8 cellular contexts compared by ENCODE assay signal in genomic region chr12:26691234-26691970, GRCh38.
DNase-seq lines count a peak whose midpoint lies in the region; ATAC-seq and TF ChIP-seq lines count a peak whose summit lies in the region.

No MANE protein-coding gene starts in this region.

- POLR2A ChIA-PET in OCI-LY7 (lab: Charles Lee): interaction anchor here (1.2 kb wide), 1 partner anchor 8 kb away, joined by 3 read pairs; no protein-coding TSS in a partner anchor

- H3K4me2 ChIP-seq in osteoblast (ENCODE audit: insufficient read depth, low read length) (peak overlapping the region; percentile 44), OCI-LY7 (ENCODE audit: low read length) (no peak overlapping the region)

- no peak for ATAC-seq in GM18505 (IDR thresholded peaks at IDR 0.05; ENCODE audit: unreplicated experiment)

- H3K27me3 ChIP-seq in osteoblast (ENCODE audit: insufficient read depth, low read length): no peaks in the 10 kb centered on the region
- no peaks in the 10 kb centered on the region for H3K27me3 ChIP-seq in esophagus squamous epithelium

- BruUV-seq in OCI-LY7 (replicated peaks; lab: Mats Ljungman, UMichigan): no TSS peak

- H3K36me3 ChIP-seq in osteoblast (ENCODE audit: insufficient read depth, low read length) (no peaks in the 10 kb centered on the region), esophagus squamous epithelium (peaks cover 0 to 69% (median 0%) of the 10 kb centered on the region in 3 donors), OCI-LY7 (ENCODE audit: insufficient read depth, low read length) (peaks cover 6% of the 10 kb centered on the region; the same call in 1 of the 2 replicates)

- peaks cover 13% of the 10 kb centered on the region for H3K4me1 ChIP-seq in osteoblast (ENCODE audit: insufficient read depth, low read length)
- peaks cover 0 to 13% (median 0%) of the 10 kb centered on the region in 3 donors for H3K4me1 ChIP-seq in esophagus squamous epithelium
- H3K4me1 ChIP-seq in OCI-LY7 (ENCODE audit: insufficient read depth, low read length, poor library complexity, severe bottlenecking): no peaks in the 10 kb centered on the region

- DNase-seq in GM04503 (ENCODE audit: low read depth) (peak; percentile 82), NCI-H69 (lab: John Stamatoyannopoulos, UW) (peak; percentile 87), epithelial cell of esophagus (ENCODE audit: low read depth) (peak; percentile 97), osteoblast (ENCODE audit: insufficient read length, low spot score, missing footprints) (peak; percentile 72), DMS153 treated with DMSO at 0.1 percent for 48 hours (lab: John Stamatoyannopoulos, UW; ENCODE audit: unreplicated experiment) (no peak), esophagus squamous epithelium (lab: John Stamatoyannopoulos, UW) (no peak), OCI-LY7 (ENCODE audit: low spot score) (no peak)

- H3K27ac ChIP-seq in osteoblast (ENCODE audit: low read depth, low read length) (peak overlapping the region; percentile 8), esophagus squamous epithelium (no peak overlapping the region), OCI-LY7 (ENCODE audit: low read depth, low read length, poor library complexity, severe bottlenecking) (no peak overlapping the region)

- TF ChIP-seq CTCF in epithelial cell of esophagus (IDR thresholded peaks at IDR 0.05; ENCODE audit: insufficient read depth, low read depth, low read length, missing control alignments) (no peak), osteoblast (IDR thresholded peaks at IDR 0.05; ENCODE audit: extremely low read depth, low read depth, low read length) (no peak), esophagus squamous epithelium (IDR thresholded peaks at IDR 0.05) (peak in 1 of 6 experiments; percentile 15), OCI-LY7 (conservative IDR thresholded peaks at IDR 0.05; ENCODE audit: low read length) (no peak)

- H3K79me2 ChIP-seq in osteoblast (ENCODE audit: insufficient read depth, low read length) (no peaks in the 10 kb centered on the region), OCI-LY7 (ENCODE audit: insufficient read depth, low read depth, low read length) (no peaks in the 10 kb centered on the region)

- H3K4me3 ChIP-seq in epithelial cell of esophagus (ENCODE audit: low read length): no peak overlapping the region
- no peak overlapping the region for H3K4me3 ChIP-seq in osteoblast (ENCODE audit: insufficient read depth, low read length)
- no peak overlapping the region for H3K4me3 ChIP-seq in esophagus squamous epithelium
- H3K4me3 ChIP-seq in OCI-LY7 (ENCODE audit: low read depth, low read length, poor library complexity, severe bottlenecking): no peak overlapping the region

- whole genome bisulfite sequencing in esophagus squamous epithelium, 2 donors: 40 to 61% methylated on average over 15 of the region's 15 CpGs

- H2AFZ ChIP-seq in osteoblast (ENCODE audit: low read length) (no peak overlapping the region), OCI-LY7 (ENCODE audit: low read length) (no peak overlapping the region)

- intact Hi-C loops in esophagus squamous epithelium (cut with DNase I) (no loop called here), OCI-LY7 (cut with micrococcal nuclease; ENCODE audit: unreplicated experiment) (no loop called here)

- H3K9me2 ChIP-seq in OCI-LY7 (ENCODE audit: insufficient read depth, low read length): no peaks in the 10 kb centered on the region

- H3K9me3 ChIP-seq in osteoblast (ENCODE audit: low read depth, low read length): no peaks in the 10 kb centered on the region
- no peaks in the 10 kb centered on the region for H3K9me3 ChIP-seq in esophagus squamous epithelium
- no peaks in the 10 kb centered on the region for H3K9me3 ChIP-seq in OCI-LY7 (ENCODE audit: low read length)

- TF ChIP-seq POLR2A in GM18505 (IDR thresholded peaks at IDR 0.05; ENCODE audit: borderline replicate concordance, extremely low read depth, insufficient read depth, insufficient read length) (no peak), esophagus squamous epithelium (IDR thresholded peaks at IDR 0.05) (no peak)

- CTCF ChIA-PET in OCI-LY7 (lab: Charles Lee; ENCODE audit: unreplicated experiment): no interaction called here

- H4K20me1 ChIP-seq in osteoblast (ENCODE audit: insufficient read depth, low read length): no peaks in the 10 kb centered on the region
- no peaks in the 10 kb centered on the region for H4K20me1 ChIP-seq in OCI-LY7 (ENCODE audit: insufficient read depth, low read length)

Comparison
In these comparisons a context has a peak if more than half of its experiments do, and no peak if none do; other contexts are left out.
1. DNase-seq: peak in GM04503 (single experiment), NCI-H69 (single experiment), epithelial cell of esophagus (single experiment) and osteoblast (single experiment); none in DMS153 treated with DMSO at 0.1 percent for 48 hours (single experiment), esophagus squamous epithelium (single experiment) and OCI-LY7 (single experiment).